In genomic region chr5:609506-609905, GRCh38 we compare ENCODE assay signal across 22 cellular contexts.
"Had no signal": no experiment of that assay in that cellular context is flagged by ENCODE, and none has a peak within 500 bp of the region (broad histone marks: within the 10 kb centered on the region; RNA-seq: fewer than 3 reads in every experiment).

No MANE protein-coding gene starts in this region.

- ATAC-seq: foreskin keratinocyte; left cardiac atrium; left ventricle myocardium superior; right cardiac atrium; stimulated activated naive B cell treated with anti-CD40 and anti-IgM and Interleukin-4, amounts not matched to agents 10 μg/mL and 1 μg/mL and 100 μg/mL, for 72 hours; stimulated activated naive CD8-positive, alpha-beta T cell treated with anti-CD3 and anti-CD28 coated beads, Interleukin-15, amount 100 ng/mL, for 72 hours had no signal

- DNase-seq: effector CD4-positive, alpha-beta T cell; endodermal cell; erythroblast; foreskin keratinocyte; kidney; left cardiac atrium; left ventricle myocardium superior; mesenchymal stem cell; naive B cell; nephron progenitor cell; ovary; stimulated activated CD4-positive, alpha-beta T cell treated with anti-CD3 and anti-CD28 coated beads, Interleukin-4, amount 100 ng/mL, for 4 hours; stimulated activated naive B cell treated with anti-CD40 and anti-IgM and Interleukin-4, amounts not matched to agents 10 μg/mL and 1 μg/mL and 100 μg/mL, for 72 hours; substantia nigra; transverse colon had no signal

- H3K4me3 Mint-ChIP-seq: endodermal cell; stimulated activated naive B cell treated with anti-CD40 and anti-IgM and Interleukin-4, amounts not matched to agents 10 μg/mL and 1 μg/mL and 100 μg/mL, for 72 hours; stimulated activated naive CD8-positive, alpha-beta T cell treated with anti-CD3 and anti-CD28 coated beads, Interleukin-15, amount 100 ng/mL, for 72 hours had no signal

- H3K4me1 ChIP-seq: colonic mucosa had no signal

- H3K27me3 ChIP-seq: colonic mucosa, foreskin keratinocyte, hepatocyte, ovary had no signal

- H3K27ac Mint-ChIP-seq: endodermal cell; nephron progenitor cell; progenitor cell of endocrine pancreas; stimulated activated naive B cell treated with anti-CD40 and anti-IgM and Interleukin-4, amounts not matched to agents 10 μg/mL and 1 μg/mL and 100 μg/mL, for 72 hours; stimulated activated naive CD8-positive, alpha-beta T cell treated with anti-CD3 and anti-CD28 coated beads, Interleukin-15, amount 100 ng/mL, for 72 hours had no signal

- H3K36me3 ChIP-seq: colonic mucosa, ovary, thoracic aorta, transverse colon had no signal

- H3K9me3 ChIP-seq: colonic mucosa, ovary, thoracic aorta, transverse colon had no signal

- H3K27ac ChIP-seq: colonic mucosa, foreskin keratinocyte, hepatocyte, ovary, thoracic aorta, transverse colon had no signal

- H3K4me3 ChIP-seq: colonic mucosa, hepatocyte, lung, ovary, thoracic aorta, transverse colon had no signal
